Comparison of ENCODE assay signal across 19 cellular contexts in genomic region chr16:84652565-84652964, GRCh38. TPM values are rescaled to one million over a fixed set of nuclear protein-coding genes. Genes with fewer than 3 reads are reported as not detected.
DNase-seq lines count a peak whose midpoint lies in the region; ATAC-seq and TF ChIP-seq lines count a peak whose summit lies in the region.
"Had no signal": no experiment of that assay in that cellular context is flagged by ENCODE, and none has a peak within 500 bp of the region (broad histone marks: within the 10 kb centered on the region; RNA-seq: fewer than 3 reads in every experiment).

No MANE protein-coding gene starts in this region.

- H3K4me3 ChIP-seq in CD8-positive, alpha-beta T cell (ENCODE audit: low read depth, low read length) = peak overlapping the region; percentile 14
- H3K4me3 ChIP-seq: left ventricle myocardium inferior, psoas muscle had no signal

- H3K9me3 ChIP-seq in CD8-positive, alpha-beta T cell (ENCODE audit: low read length) = no peaks in the 10 kb centered on the region
- H3K9me3 ChIP-seq: left ventricle myocardium inferior, psoas muscle had no signal

- H3K27ac Mint-ChIP-seq in CD8-positive, alpha-beta T cell = peak overlapping the region; percentile 85
- H3K27ac Mint-ChIP-seq in T-helper 2 cell treated with Interferon-gamma antibody and Interleukin-4, amounts not matched to agents 5 μg/mL and 100 μg/mL, for 36 hours = no peak overlapping the region
- no peak overlapping the region for H3K27ac Mint-ChIP-seq in central memory CD8-positive, alpha-beta T cell (ENCODE audit: low read depth)
- H3K27ac Mint-ChIP-seq: activated B cell treated with CpG ODN at 0.5 μM for 24 hours, endodermal cell had no signal

- peaks cover 88% of the 10 kb centered on the region for H3K4me1 ChIP-seq in CD8-positive, alpha-beta T cell (ENCODE audit: insufficient read depth, low read length)
- H3K4me1 ChIP-seq: psoas muscle had no signal

- peaks cover 15% of the 10 kb centered on the region for H3K36me3 ChIP-seq in CD8-positive, alpha-beta T cell (ENCODE audit: insufficient read depth, low read length)

- DNase-seq in activated CD8-positive, alpha-beta memory T cell treated with anti-CD3 and anti-CD28 coated beads, Interleukin-2, amount 50 U/mL, for 1 hour (ENCODE audit: extremely low read depth) = peak; percentile 26
- DNase-seq in activated CD8-positive, alpha-beta memory T cell treated with anti-CD3 and anti-CD28 coated beads, Interleukin-2, amount 50 U/mL, for 48 hours = no peak
- peak in 6 of 7 experiments; percentile 10 to 76 (median 52) for DNase-seq in CD8-positive, alpha-beta T cell
- DNase-seq in T-helper 2 cell treated with Interferon-gamma antibody and Interleukin-4, amounts not matched to agents 5 μg/mL and 100 μg/mL, for 36 hours (ENCODE audit: low spot score) = no peak
- no peak for DNase-seq in central memory CD8-positive, alpha-beta T cell (ENCODE audit: low spot score in 2 of 2)
- DNase-seq in anterior cingulate cortex (lab: John Stamatoyannopoulos, UW) (no peak), NCI-H1417 treated with DMSO at 0.1 percent for 48 hours (lab: John Stamatoyannopoulos, UW) (no peak)
- DNase-seq: activated B cell treated with CpG ODN at 0.5 μM for 24 hours; endodermal cell; HCEC 1CT; left ventricle myocardium inferior; NCI-H1436; NCI-H69; OCI-M1; psoas muscle; SHP77; stimulated activated CD4-positive, alpha-beta T cell treated with anti-CD3 and anti-CD28 coated beads, Interleukin-2, amount 100 ng/mL, for 48 hours had no signal

- peaks cover 71% of the 10 kb centered on the region for H3K4me1 Mint-ChIP-seq in CD8-positive, alpha-beta T cell (ENCODE audit: low read depth)
- H3K4me1 Mint-ChIP-seq in T-helper 2 cell treated with Interferon-gamma antibody and Interleukin-4, amounts not matched to agents 5 μg/mL and 100 μg/mL, for 36 hours (ENCODE audit: low read depth) = peaks cover 42% of the 10 kb centered on the region
- H3K4me1 Mint-ChIP-seq in central memory CD8-positive, alpha-beta T cell = peaks cover 68% of the 10 kb centered on the region
- H3K4me1 Mint-ChIP-seq: endodermal cell had no signal

- TF ChIP-seq CTCF in CD8-positive, alpha-beta T cell (IDR thresholded peaks at IDR 0.05) = no peak

- H3K36me3 Mint-ChIP-seq in CD8-positive, alpha-beta T cell = peaks cover 58% of the 10 kb centered on the region
- H3K36me3 Mint-ChIP-seq in T-helper 2 cell treated with Interferon-gamma antibody and Interleukin-4, amounts not matched to agents 5 μg/mL and 100 μg/mL, for 36 hours (ENCODE audit: low read depth) = peaks cover 42% of the 10 kb centered on the region
- peaks cover 47% of the 10 kb centered on the region for H3K36me3 Mint-ChIP-seq in central memory CD8-positive, alpha-beta T cell (ENCODE audit: insufficient read depth)

- H3K27me3 ChIP-seq in CD8-positive, alpha-beta T cell (ENCODE audit: insufficient read depth, low read length) = no peaks in the 10 kb centered on the region

- no peak overlapping the region for H3K27ac ChIP-seq in CD8-positive, alpha-beta T cell (ENCODE audit: low read depth, low read length)
- H3K27ac ChIP-seq: psoas muscle had no signal

- H3K4me3 Mint-ChIP-seq in CD8-positive, alpha-beta T cell = peak overlapping the region; percentile 50
- H3K4me3 Mint-ChIP-seq in T-helper 2 cell treated with Interferon-gamma antibody and Interleukin-4, amounts not matched to agents 5 μg/mL and 100 μg/mL, for 36 hours = peak overlapping the region; percentile 4
- peak overlapping the region; percentile 18 for H3K4me3 Mint-ChIP-seq in central memory CD8-positive, alpha-beta T cell
- H3K4me3 Mint-ChIP-seq: activated B cell treated with CpG ODN at 0.5 μM for 24 hours, CD14-positive monocyte, endodermal cell had no signal

- POLR2A ChIA-PET in CD8-positive, alpha-beta T cell (lab: Charles Lee) = interaction anchor here (0.8 to 1.3 kb wide), 3 partner anchors 10 to 13 kb away, joined by 3 to 5 read pairs (median 4); no protein-coding TSS in a partner anchor

- no peaks in the 10 kb centered on the region for H3K9me3 Mint-ChIP-seq in CD8-positive, alpha-beta T cell
- H3K9me3 Mint-ChIP-seq in T-helper 2 cell treated with Interferon-gamma antibody and Interleukin-4, amounts not matched to agents 5 μg/mL and 100 μg/mL, for 36 hours = no peaks in the 10 kb centered on the region
- no peaks in the 10 kb centered on the region for H3K9me3 Mint-ChIP-seq in central memory CD8-positive, alpha-beta T cell
- H3K9me3 Mint-ChIP-seq: activated B cell treated with CpG ODN at 0.5 μM for 24 hours, CD14-positive monocyte, endodermal cell had no signal

- intact Hi-C loops in CD8-positive, alpha-beta T cell (cut with DNase I, micrococcal nuclease) = no loop called here

- H3K27me3 Mint-ChIP-seq in CD8-positive, alpha-beta T cell (ENCODE audit: low read depth) = no peaks in the 10 kb centered on the region
- H3K27me3 Mint-ChIP-seq in T-helper 2 cell treated with Interferon-gamma antibody and Interleukin-4, amounts not matched to agents 5 μg/mL and 100 μg/mL, for 36 hours (ENCODE audit: low read depth) = peaks cover 2% of the 10 kb centered on the region
- H3K27me3 Mint-ChIP-seq in central memory CD8-positive, alpha-beta T cell = no peaks in the 10 kb centered on the region
- H3K27me3 Mint-ChIP-seq: activated B cell treated with CpG ODN at 0.5 μM for 24 hours had no signal

- ATAC-seq in CD8-positive, alpha-beta T cell = peak; percentile 35
- ATAC-seq in central memory CD8-positive, alpha-beta T cell (replicated peaks; ENCODE audit: extremely low read depth, poor library complexity, severe bottlenecking) = no peak
- ATAC-seq in activated CD4-positive, CD25-positive, alpha-beta regulatory T cell treated with anti-CD3 and anti-CD28 coated beads, Interleukin-2, amount 50 U/mL, for 24 hours = no peak
- ATAC-seq: psoas muscle had no signal

- CTCF ChIA-PET in CD8-positive, alpha-beta T cell (lab: Charles Lee) = interaction anchor here (1.2 to 3.6 kb wide), 2 partner anchors 30 to 73 kb away, joined by 5 to 20 read pairs; no protein-coding TSS in a partner anchor

RNA-seq across cellular contexts. Expression of gene KLHL36, which starts 4.3 kb away (rescaled TPM):
- total RNA-seq in CD8-positive, alpha-beta T cell = 10 to 100 TPM; 50.8 to 56.5 TPM

RNA-seq across cellular contexts. Expression of gene COTL1, which starts 34.7 kb away (rescaled TPM):
- 100 to 1,000 TPM; 194 to 199 TPM for total RNA-seq in CD8-positive, alpha-beta T cell

RNA-seq across cellular contexts. Expression of gene USP10, which starts 47.2 kb away (rescaled TPM):
- 100 to 1,000 TPM; 104 to 107 TPM for total RNA-seq in CD8-positive, alpha-beta T cell

Comparison
In these comparisons a context has a peak if more than half of its experiments do, and no peak if none do; other contexts are left out.
1. DNase-seq: peak in activated CD8-positive, alpha-beta memory T cell treated with anti-CD3 and anti-CD28 coated beads, Interleukin-2, amount 50 U/mL, for 1 hour (single experiment) and CD8-positive, alpha-beta T cell (6 of 7); none in activated CD8-positive, alpha-beta memory T cell treated with anti-CD3 and anti-CD28 coated beads, Interleukin-2, amount 50 U/mL, for 48 hours (single experiment), T-helper 2 cell treated with Interferon-gamma antibody and Interleukin-4, amounts not matched to agents 5 μg/mL and 100 μg/mL, for 36 hours (single experiment), central memory CD8-positive, alpha-beta T cell (0 of 2), anterior cingulate cortex (0 of 58) and NCI-H1417 treated with DMSO at 0.1 percent for 48 hours (single experiment).
2. Peak in every context shown above with its lines, with median percentiles within 50 percentile points of each other: H3K4me3 Mint-ChIP-seq.